Comparison of ENCODE assay signal across 13 cellular contexts in the genomic region with DNA sequence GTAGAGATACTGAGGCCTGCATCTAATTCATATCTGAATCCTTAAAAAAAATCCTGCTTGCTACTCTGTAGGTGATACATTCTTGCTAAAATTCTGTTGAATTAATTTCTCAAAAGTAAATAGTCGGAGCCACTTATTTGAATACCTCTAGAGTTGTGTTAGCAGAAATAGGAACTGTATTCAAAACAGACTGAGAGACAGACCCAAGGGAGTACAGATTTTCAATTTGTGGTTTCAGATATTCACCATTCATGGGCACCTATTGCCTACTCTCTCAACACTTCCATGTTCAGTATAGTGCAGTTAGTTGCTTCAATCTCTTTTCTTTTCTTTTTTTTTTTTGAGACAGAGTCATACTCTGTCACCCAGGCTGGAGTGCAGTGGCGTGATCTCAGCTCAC. TPM values are rescaled to one million over a fixed set of nuclear protein-coding genes. Genes with fewer than 3 reads are reported as not detected.
DNase-seq lines count a peak whose midpoint lies in the region; ATAC-seq lines count a peak whose summit lies in the region.
"Had no signal": no experiment of that assay in that cellular context is flagged by ENCODE, and none has a peak within 500 bp of the region (broad histone marks: within the 10 kb centered on the region; RNA-seq: fewer than 3 reads in every experiment).

No MANE protein-coding gene starts in this region.

- DNase-seq in NCI-H82 (lab: John Stamatoyannopoulos, UW) (no peak), HuH-7 (ENCODE audit: low spot score) (no peak), HK-2 (ENCODE audit: unreplicated experiment) (no peak), H4 (ENCODE audit: low spot score) (no peak)
- DNase-seq: mammary epithelial cell; psoas muscle; stimulated activated CD4-positive, alpha-beta T cell treated with anti-CD3 and anti-CD28 coated beads, Interleukin-4, amount 100 ng/mL, for 24 hours had no signal

- ATAC-seq in GM18502 (IDR thresholded peaks at IDR 0.05; ENCODE audit: poor library complexity, unreplicated experiment) (peak; percentile 95), GM19468 (IDR thresholded peaks at IDR 0.05; ENCODE audit: extremely low read depth, unreplicated experiment) (peak; percentile 94), HG02885 (IDR thresholded peaks at IDR 0.05; ENCODE audit: poor library complexity, unreplicated experiment) (peak; percentile 90), HG03571 (IDR thresholded peaks at IDR 0.05; ENCODE audit: unreplicated experiment) (peak; percentile 84)
- ATAC-seq: GM23338, K562, psoas muscle had no signal

RNA-seq across cellular contexts. Expression of gene CTLA4, which starts 46.6 kb away (rescaled TPM):
- total RNA-seq in H4 (2014; rRNA removed; shearing (Covaris generic)): not detected in 2 replicates
- total RNA-seq: GM23338, mammary epithelial cell, psoas muscle had no signal
